8 cellular contexts compared by ENCODE assay signal in the genomic region with DNA sequence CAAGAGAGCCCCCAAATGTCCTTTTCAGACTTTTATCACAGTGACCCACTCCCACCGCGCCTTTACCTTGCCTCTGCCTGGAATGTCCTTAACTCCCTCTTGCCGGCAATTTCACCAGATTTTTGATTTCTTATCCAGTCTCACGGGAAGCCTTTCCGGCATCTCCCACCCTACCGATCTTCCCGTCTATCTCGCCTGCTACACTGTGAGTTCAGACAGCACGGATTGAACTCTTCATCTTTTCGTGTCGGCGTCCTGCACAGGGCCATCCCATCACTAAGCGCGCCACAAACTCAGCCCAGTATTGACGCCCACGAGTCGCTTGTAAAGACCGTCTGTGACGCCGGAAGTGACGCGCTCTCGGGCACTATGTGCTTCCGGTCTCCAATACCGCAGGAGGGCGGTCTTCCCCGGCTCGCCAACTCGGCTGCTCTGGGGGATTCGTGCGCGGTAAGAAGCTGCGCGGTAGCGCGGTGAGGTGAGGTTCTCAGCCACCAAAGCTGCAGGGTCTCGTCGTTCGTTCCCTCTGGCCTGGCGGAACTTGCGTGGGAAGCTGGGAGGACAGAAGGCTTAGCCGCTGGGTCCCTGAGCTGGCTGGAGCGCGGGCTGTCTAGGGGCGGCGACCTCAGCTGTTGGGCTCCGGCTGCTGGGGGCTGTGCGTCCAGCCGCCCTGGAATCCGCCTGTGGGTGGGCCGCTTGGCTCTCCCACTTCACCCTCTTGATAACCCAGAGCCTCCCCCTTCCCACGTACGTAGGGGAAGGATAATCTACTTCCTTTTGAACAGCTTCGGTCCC. TPM values are rescaled to one million over a fixed set of nuclear protein-coding genes. Genes with fewer than 3 reads are reported as not detected.
DNase-seq lines count a peak whose midpoint lies in the region; ATAC-seq, FAIRE-seq and TF ChIP-seq lines count a peak whose summit lies in the region.

A gene with protein sequence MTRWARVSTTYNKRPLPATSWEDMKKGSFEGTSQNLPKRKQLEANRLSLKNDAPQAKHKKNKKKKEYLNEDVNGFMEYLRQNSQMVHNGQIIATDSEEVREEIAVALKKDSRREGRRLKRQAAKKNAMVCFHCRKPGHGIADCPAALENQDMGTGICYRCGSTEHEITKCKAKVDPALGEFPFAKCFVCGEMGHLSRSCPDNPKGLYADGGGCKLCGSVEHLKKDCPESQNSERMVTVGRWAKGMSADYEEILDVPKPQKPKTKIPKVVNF (plus strand): TSS at position 367 of the 795 bp plus-strand sequence. CDS start 3,171 bp downstream, outside the sequence.

- H2BK12ac ChIP-seq in H1 (ENCODE audit: low read depth, low read length) = peak within 1 kb of the TSS; percentile 69

- TF ChIP-seq RAD21 in H1 (IDR thresholded peaks at IDR 0.05 in 1 of 2, conservative IDR thresholded peaks at IDR 0.05 in 1 of 2; ENCODE audit: low read depth in 2 of 2, low read length in 2 of 2) = peak in 1 of 2 experiments; percentile 11; a peak in 1 of 4 replicates

- peak within 1 kb of the TSS; percentile 96 for H3K4ac ChIP-seq in H1 (replicated peaks; ENCODE audit: insufficient read length, low read depth, low read length)

- H4K91ac ChIP-seq in H1 (replicated peaks; ENCODE audit: insufficient read length, low read length) = peak within 1 kb of the TSS; percentile 97

- no peak within 1 kb of the TSS for H3K23ac ChIP-seq in H1 (ENCODE audit: insufficient read length)

- H4K8ac ChIP-seq in H1 (ENCODE audit: extremely low read depth, insufficient read depth, low read length) = peak within 1 kb of the TSS; percentile 98

- peak; percentile 84 to 98 for TF ChIP-seq POLR2A in H1 (IDR thresholded peaks at IDR 0.05; ENCODE audit: control extremely low read depth in 1 of 2, low read depth in 2 of 2, low read length in 2 of 2)

- H2BK15ac ChIP-seq in H1 (ENCODE audit: low read length) = no peak within 1 kb of the TSS; the same call in 1 of the 2 replicates

- in situ Hi-C loops in Caki2 (cut with HindIII; ENCODE audit: low pct_unique_long_range_greater_than_20kb, low sequenced_read_pairs) = no loop called here

- no peak within 1 kb of the TSS for H2AK5ac ChIP-seq in H1 (ENCODE audit: low read depth, low read length)

- H3K27ac ChIP-seq in H1 (ENCODE audit: low read depth, low read length) = peak within 1 kb of the TSS; percentile 83

- H3K4me3 ChIP-seq in H1 (ENCODE audit: extremely low read depth in 1 of 4, insufficient read depth in 2 of 4, low read depth in 3 of 4, low read length in 4 of 4) = peak within 1 kb of the TSS; percentile 83 to 95 (median 92)

- H3K56ac ChIP-seq in H1 (replicated peaks; ENCODE audit: insufficient read length, low read depth, low read length) = peak within 1 kb of the TSS; percentile 94

- peak within 1 kb of the TSS; percentile 63 for H2BK120ac ChIP-seq in H1 (replicated peaks; ENCODE audit: low read depth, low read length)

- H3K4me3 Mint-ChIP-seq in memory B cell = peak within 1 kb of the TSS; percentile 93

- peak within 1 kb of the TSS; percentile 88 to 96 (median 94) for H3K9ac ChIP-seq in H1 (replicated peaks in 1 of 4; ENCODE audit: extremely low read depth in 1 of 4, low read depth in 3 of 4, low read length in 3 of 4)

- no peaks in the 10 kb centered on the region for H3K9me3 ChIP-seq in H1 (ENCODE audit: insufficient read depth in 2 of 2, low read depth in 1 of 2, low read length in 1 of 2)

- H4K20me1 ChIP-seq in H1 (replicated peaks in 1 of 2; ENCODE audit: control insufficient read depth in 1 of 2, insufficient read depth in 2 of 2, low read length in 2 of 2) = no peaks in the 10 kb centered on the region

- H3K27ac Mint-ChIP-seq in memory B cell = peak within 1 kb of the TSS; percentile 94

- TF ChIP-seq EP300 in H1 (IDR thresholded peaks at IDR 0.05; ENCODE audit: borderline replicate concordance in 1 of 2, low read depth in 2 of 2, low read length in 2 of 2) = no peak

- TF ChIP-seq CTCF in H1 (IDR thresholded peaks at IDR 0.05; ENCODE audit: control extremely low read depth in 1 of 3, insufficient read depth in 1 of 3, low read depth in 1 of 3, low read length in 3 of 3) = peak in 1 of 3 experiments; percentile 14; a peak in 1 of 4 replicates

- peak; percentile 94 for ATAC-seq in GM21360 (IDR thresholded peaks at IDR 0.05; ENCODE audit: unreplicated experiment)
- peak; percentile 93 for ATAC-seq in memory B cell (ENCODE audit: low read depth)

- CTCF ChIA-PET in H1 (lab: Charles Lee; ENCODE audit: partially characterized antibody) = interaction anchor here (0.8 to 3.9 kb wide), 8 partner anchors 10 to 204 kb away, joined by 3 to 19 read pairs (median 4); a partner anchor contains a TSS

- peak within 1 kb of the TSS; percentile 99 for H3K18ac ChIP-seq in H1 (ENCODE audit: extremely low read depth, low read length)

- FAIRE-seq in H1 (lab: Jason Lieb, UNC) = peak; percentile 90

- peak within 1 kb of the TSS; percentile 42 for H3K14ac ChIP-seq in H1 (ENCODE audit: insufficient read length)

- peak; percentile 81 for DNase-seq in Caki2 (ENCODE audit: low read depth)
- DNase-seq in HT1080 (ENCODE audit: low read depth) = peak; percentile 91
- DNase-seq in NOMO-1 treated with dmso at 0.1 percent for 144 hours (lab: John Stamatoyannopoulos, UW; ENCODE audit: unreplicated experiment) = peak; percentile 90
- DNase-seq in activated CD8-positive, alpha-beta memory T cell treated with anti-CD3 and anti-CD28 coated beads for 48 hours (ENCODE audit: low read depth in 2 of 3, low spot score in 2 of 3) = peak; percentile 72 to 84 (median 84)
- peak; percentile 87 to 91 for DNase-seq in H1 (ENCODE audit: low read depth in 1 of 2, low spot score in 2 of 2)
- DNase-seq in memory B cell (ENCODE audit: low spot score in 2 of 2) = peak; percentile 86 to 89
- DNase-seq in stimulated activated CD8-positive, alpha-beta memory T cell treated with anti-CD3 and anti-CD28 coated beads, Interleukin-12 subunit alpha, Interleukin-12 subunit beta, amount 100 ng/mL, for 24 hours (ENCODE audit: extremely low read depth) = peak; percentile 84

- POLR2A ChIA-PET in H1 (lab: Charles Lee; ENCODE audit: partially characterized antibody) = interaction anchor here (0.7 to 3.7 kb wide), 10 partner anchors 13 to 976 kb away, joined by 3 to 33 read pairs (median 4); a partner anchor contains a TSS

- H3K79me2 ChIP-seq in H1 (ENCODE audit: control insufficient read depth in 1 of 2, insufficient read depth in 2 of 2, low read length in 2 of 2) = peaks cover 4 to 47% of the 10 kb centered on the region in 2 experiments; a peak in 3 of 4 replicates

- H3K23me2 ChIP-seq in H1 (ENCODE audit: low read depth, low read length) = peaks cover 3% of the 10 kb centered on the region; the same call in 1 of the 2 replicates

- H3K27me3 Mint-ChIP-seq in memory B cell = no peaks in the 10 kb centered on the region

- H3K36me3 Mint-ChIP-seq in memory B cell = peaks cover 5% of the 10 kb centered on the region

- H3K4me1 ChIP-seq in H1 (replicated peaks in 1 of 4; ENCODE audit: control insufficient read depth in 3 of 4, insufficient read depth in 4 of 4, low read length in 3 of 4) = peaks cover 0 to 8% (median 5%) of the 10 kb centered on the region in 4 experiments; a peak in 3 of 7 replicates

- H2AFZ ChIP-seq in H1 (ENCODE audit: low read length) = peak within 1 kb of the TSS; percentile 95

- 0 out of 2 replicates have a peak, but pooled peaks cover 3% of the 10 kb centered on the region for H3K79me1 ChIP-seq in H1 (ENCODE audit: low read depth, low read length)

- H3K9me3 Mint-ChIP-seq in memory B cell = no peaks in the 10 kb centered on the region

- peak within 1 kb of the TSS; percentile 100 for H4K5ac ChIP-seq in H1 (ENCODE audit: insufficient read length, low read depth, low read length)

- no peaks in the 10 kb centered on the region for H3K27me3 ChIP-seq in H1 (replicated peaks in 1 of 4; ENCODE audit: control insufficient read depth in 3 of 4, extremely low read depth in 1 of 4, insufficient read depth in 3 of 4, low read length in 3 of 4)

- H3K4me2 ChIP-seq in H1 (ENCODE audit: insufficient read depth in 1 of 2, low read depth in 2 of 2, low read length in 2 of 2) = peak within 1 kb of the TSS; percentile 81 to 86

- peaks cover 0 to 4% (median 0%) of the 10 kb centered on the region in 4 experiments; a peak in 1 of 8 replicates for H3K36me3 ChIP-seq in H1 (ENCODE audit: control insufficient read depth in 2 of 4, insufficient read depth in 4 of 4, low read length in 3 of 4)

- peak within 1 kb of the TSS; percentile 96 for H2BK5ac ChIP-seq in H1 (ENCODE audit: low read depth, low read length)

- H2BK20ac ChIP-seq in H1 (ENCODE audit: low read length) = no peak within 1 kb of the TSS

- peaks cover 28% of the 10 kb centered on the region for H3K4me1 Mint-ChIP-seq in memory B cell

- 3% methylated on average over 54 of the region's 54 CpGs; no CpG with 5 or more reads in 1 of the 2 experiments for WGBS in H1 (ENCODE audit: extremely low coverage in 1 of 2, insufficient coverage in 1 of 2, insufficient read length in 1 of 2, insufficient replicate concordance in 2 of 2, low coverage in 1 of 2, low lambda C conversion rate in 2 of 2, missing lambda C conversion rate in 1 of 2), 2 experiments

TF ChIP-seq in H1, 55 proteins besides CTCF, POLR2A, EP300 and RAD21 (continues in another document):
- TF ChIP-seq SRF (IDR thresholded peaks at IDR 0.05; ENCODE audit: low read depth, low read length) (peak; percentile 70), CBX8 (IDR thresholded peaks at IDR 0.05; ENCODE audit: borderline replicate concordance, low read depth, low read length) (no peak), GTF2F1 (IDR thresholded peaks at IDR 0.05; ENCODE audit: borderline replicate concordance, low read depth, low read length) (0 out of 2 replicates have a peak, but pooled peaks have one; percentile 38), ASH2L (IDR thresholded peaks at IDR 0.05; ENCODE audit: low read length) (peak; percentile 72), EZH2 (IDR thresholded peaks at IDR 0.05; ENCODE audit: low read depth, low read length, severe bottlenecking) (no peak), ZNF274 (IDR thresholded peaks at IDR 0.05; ENCODE audit: borderline replicate concordance, extremely low read depth, low read length) (no peak), POLR2AphosphoS5 (IDR thresholded peaks at IDR 0.05; ENCODE audit: low read depth, low read length) (peak; percentile 93)

RNA-seq across cellular contexts. Expression of the gene that starts here (rescaled TPM):
- total RNA-seq in Caki2 (2014; rRNA removed; shearing (Covaris generic); ENCODE audit: low replicate concordance) = 28.5 and 36.5 TPM in 2 replicates
- 35.3 and 40.9 TPM in 2 replicates for total RNA-seq in HT1080 (2014; rRNA removed; shearing (Covaris generic))
- polyA plus RNA-seq in HT1080 (2015; cell fraction: cytosol; rRNA removed) = 35.9 and 40.2 TPM in 2 replicates
- polyA plus RNA-seq in HT1080 (2015; cell fraction: nucleus; rRNA removed) = 33.2 and 36.6 TPM in 2 replicates
- total RNA-seq in H1 (2021; fragmentation: NEBNext Ultra II Directional; extraction: Animal tissue kit (Norgen Biotek cat#: 25700)) = 28.9 and 33.6 TPM in 2 replicates
- polyA plus RNA-seq in H1 (2011; rRNA removed) = 5.9 and 10.9 TPM in 2 replicates
- polyA plus RNA-seq in H1 (2011; cell fraction: cytosol; rRNA removed) = 19.3 TPM
- 6.2 TPM for polyA plus RNA-seq in H1 (2011; cell fraction: nucleus; rRNA removed)
- polyA plus RNA-seq in H1 (2012, experiment 1 of 2) = 22.1 to 33.2 TPM (median 24.8 TPM) in 4 replicates
- polyA plus RNA-seq in H1 (2012, experiment 2 of 2) = 4.6 TPM
- polyA plus RNA-seq in H1 (2013, experiment 1 of 2) = 35.9 TPM
- 33.8 TPM for polyA plus RNA-seq in H1 (2013, experiment 2 of 2)
- 8.2 and 8.4 TPM in 2 replicates for polyA minus RNA-seq in H1 (2011; rRNA and poly(A)+ RNA removed)
- 9.7 TPM for polyA minus RNA-seq in H1 (2011; cell fraction: cytosol; rRNA and poly(A)+ RNA removed)
- polyA minus RNA-seq in H1 (2011; cell fraction: nucleus; rRNA and poly(A)+ RNA removed) = 17.0 TPM

Comparison
In these comparisons a context has a peak if more than half of its experiments do, and no peak if none do; other contexts are left out.
1. Peak in every context shown above with its lines: DNase-seq, ATAC-seq, H3K4me3 ChIP-seq and H3K27ac ChIP-seq.